26 cellular contexts compared by ENCODE assay signal in the genomic region with DNA sequence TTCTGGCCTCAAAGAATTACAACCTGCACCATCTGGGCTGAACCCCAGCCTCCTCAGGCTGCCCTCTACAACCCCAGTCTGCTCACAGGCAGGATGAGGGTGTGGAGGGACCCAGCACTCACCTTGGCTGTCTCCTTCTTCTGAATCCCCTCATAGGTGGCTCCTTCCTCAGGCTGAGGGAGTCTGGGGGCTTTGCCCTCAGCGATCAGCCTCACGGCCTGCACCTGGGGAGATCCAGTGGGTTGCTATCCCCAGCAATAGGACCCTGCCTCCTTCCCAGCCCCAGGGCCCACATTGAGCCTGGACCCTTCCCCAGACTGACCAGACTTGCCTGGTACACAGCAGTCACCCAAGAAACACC. TPM values are rescaled to one million over a fixed set of nuclear protein-coding genes. Genes with fewer than 3 reads are reported as not detected.
"Had no signal": no experiment of that assay in that cellular context is flagged by ENCODE, and none has a peak within 500 bp of the region (broad histone marks: within the 10 kb centered on the region; RNA-seq: fewer than 3 reads in every experiment).

No MANE protein-coding gene starts in this region.

- DNase-seq: activated CD4-positive, alpha-beta T cell treated with anti-CD3 and anti-CD28 coated beads, Interleukin-2, amount 50 U/mL, for 1 hour; activated CD4-positive, CD25-positive, alpha-beta regulatory T cell treated with anti-CD3 and anti-CD28 coated beads, Interleukin-2, amount 50 U/mL, for 72 hours; activated CD8-positive, alpha-beta memory T cell treated with anti-CD3 and anti-CD28 coated beads, Interleukin-2, amount 50 U/mL, for 4 hours; activated naive CD4-positive, alpha-beta T cell; activated naive CD8-positive, alpha-beta T cell treated with anti-CD3 and anti-CD28 coated beads, Interleukin-2, amount 10 ng/mL, durations not matched to agents 7 days and 5 days; activated T-cell treated with anti-CD3 and anti-CD28 coated beads, Interleukin-2, amount 50 U/mL, for 24 hours; amygdala; heart right ventricle; immature natural killer cell; left ventricle myocardium inferior; nephron progenitor cell; nucleus accumbens; stimulated activated CD4-positive, alpha-beta T cell treated with anti-CD3 and anti-CD28 coated beads, Interleukin-2, amount 100 ng/mL, for 48 hours; stimulated activated naive CD4-positive, alpha-beta T cell treated with Interleukin-2 at 50 U/mL for 16 hours; WERI-Rb-1 had no signal

- H3K4me3 ChIP-seq: cardiac muscle cell, heart right ventricle, left ventricle myocardium inferior, SK-N-MC, smooth muscle cell, thoracic aorta, upper lobe of left lung had no signal

- ATAC-seq: heart right ventricle, sciatic nerve had no signal

- H3K27me3 ChIP-seq: cardiac muscle cell, heart right ventricle, upper lobe of left lung had no signal

- H3K36me3 Mint-ChIP-seq: activated naive CD8-positive, alpha-beta T cell treated with anti-CD3 and anti-CD28 coated beads, Interleukin-2, amount 10 ng/mL, durations not matched to agents 7 days and 5 days; immature natural killer cell; memory B cell had no signal

- H3K9me3 ChIP-seq: heart right ventricle, left ventricle myocardium inferior, thoracic aorta, upper lobe of left lung had no signal

- H3K4me3 Mint-ChIP-seq: activated naive CD8-positive, alpha-beta T cell treated with anti-CD3 and anti-CD28 coated beads, Interleukin-2, amount 10 ng/mL, durations not matched to agents 7 days and 5 days; activated T-cell treated with anti-CD3 and anti-CD28 coated beads, Interleukin-2, amount 50 U/mL, for 24 hours; immature natural killer cell; memory B cell; nephron progenitor cell had no signal

- H3K27me3 Mint-ChIP-seq: activated naive CD8-positive, alpha-beta T cell treated with anti-CD3 and anti-CD28 coated beads, Interleukin-2, amount 10 ng/mL, durations not matched to agents 7 days and 5 days; activated T-cell treated with anti-CD3 and anti-CD28 coated beads, Interleukin-2, amount 50 U/mL, for 24 hours had no signal

- H3K27ac Mint-ChIP-seq: activated naive CD8-positive, alpha-beta T cell treated with anti-CD3 and anti-CD28 coated beads, Interleukin-2, amount 10 ng/mL, durations not matched to agents 7 days and 5 days; activated T-cell treated with anti-CD3 and anti-CD28 coated beads, Interleukin-2, amount 50 U/mL, for 24 hours; activated T-helper 2 cell treated with anti-CD3 and anti-CD28 coated beads, Interferon-gamma antibody, Interleukin-2, Interleukin-4, amounts not matched to agents 10 μg/mL and 5 μg/mL and 100 μg/mL, durations not matched to agents 14 hours and 24 hours and 36 hours; memory B cell; nephron progenitor cell had no signal

- H3K9me3 Mint-ChIP-seq: activated naive CD8-positive, alpha-beta T cell treated with anti-CD3 and anti-CD28 coated beads, Interleukin-2, amount 10 ng/mL, durations not matched to agents 7 days and 5 days; activated T-cell treated with anti-CD3 and anti-CD28 coated beads, Interleukin-2, amount 50 U/mL, for 24 hours; activated T-helper 2 cell treated with anti-CD3 and anti-CD28 coated beads, Interferon-gamma antibody, Interleukin-2, Interleukin-4, amounts not matched to agents 10 μg/mL and 5 μg/mL and 100 μg/mL, durations not matched to agents 14 hours and 24 hours and 36 hours; immature natural killer cell; memory B cell; nephron progenitor cell had no signal

- H3K4me1 Mint-ChIP-seq: activated naive CD8-positive, alpha-beta T cell treated with anti-CD3 and anti-CD28 coated beads, Interleukin-2, amount 10 ng/mL, durations not matched to agents 7 days and 5 days; immature natural killer cell; memory B cell had no signal

- H3K27ac ChIP-seq: cardiac muscle cell, epithelial cell of prostate, heart right ventricle, left ventricle myocardium inferior, SK-N-MC, thoracic aorta, upper lobe of left lung, WERI-Rb-1 had no signal

- H3K36me3 ChIP-seq: cardiac muscle cell, upper lobe of left lung, WERI-Rb-1 had no signal

- H3K4me1 ChIP-seq: upper lobe of left lung had no signal

RNA-seq across cellular contexts. Expression of a gene that starts 25.1 kb away (rescaled TPM):
- total RNA-seq: activated naive CD8-positive, alpha-beta T cell treated with anti-CD3 and anti-CD28 coated beads, Interleukin-2, amount 10 ng/mL, durations not matched to agents 7 days and 5 days; activated T-helper 2 cell treated with anti-CD3 and anti-CD28 coated beads, Interferon-gamma antibody, Interleukin-2, Interleukin-4, amounts not matched to agents 10 μg/mL and 5 μg/mL and 100 μg/mL, durations not matched to agents 14 hours and 24 hours and 36 hours; myocyte; smooth muscle cell; T-helper 2 cell treated with Interferon-gamma antibody and Interleukin-4, amounts not matched to agents 100 ng/mL and 5 ng/mL, for 36 hours had no signal
- polyA plus RNA-seq: immature natural killer cell had no signal
